8 cellular contexts compared by ENCODE assay signal in the genomic region with DNA sequence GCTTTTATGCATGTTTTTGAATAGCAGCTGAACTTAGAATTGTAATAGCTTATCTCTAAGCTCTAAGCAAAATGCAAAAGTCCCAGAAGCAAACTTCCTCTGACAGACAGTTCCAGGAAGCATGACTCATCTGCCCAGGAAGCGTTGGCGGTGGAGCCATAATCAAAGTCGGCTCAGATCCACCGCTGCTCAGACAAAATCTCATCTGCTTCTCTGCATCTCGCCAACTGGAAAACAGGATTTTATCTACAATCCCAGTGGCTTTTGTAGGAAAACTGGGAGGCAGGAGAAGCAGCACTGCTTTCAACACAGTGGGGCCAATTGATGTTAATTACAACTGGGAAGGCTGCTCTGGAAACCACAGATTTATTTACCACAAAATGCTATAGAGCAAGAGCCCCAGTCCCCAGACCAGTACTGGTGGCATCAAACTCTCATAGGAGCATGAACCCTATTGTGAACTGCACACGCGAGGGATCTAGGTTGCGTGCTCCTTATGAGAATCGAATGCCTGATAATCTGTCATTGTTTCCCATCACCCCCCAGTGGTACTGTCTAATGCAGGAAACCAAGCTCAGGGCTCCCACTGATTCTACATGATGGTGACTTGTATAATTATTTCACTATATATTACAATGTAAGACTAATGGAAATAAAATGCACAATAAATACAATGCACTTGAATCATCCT.
DNase-seq lines count a peak whose midpoint lies in the region; ATAC-seq and TF ChIP-seq lines count a peak whose summit lies in the region.

No MANE protein-coding gene starts in this region.

- POLR2A ChIA-PET in WTC11 (lab: Charles Lee) = no interaction called here

- peaks cover 2% of the 10 kb centered on the region for H3K27me3 Mint-ChIP-seq in neural progenitor cell (ENCODE audit: insufficient read depth, low read depth)
- H3K27me3 Mint-ChIP-seq in WTC11 (ENCODE audit: low read depth) = no peaks in the 10 kb centered on the region

- peaks cover 18% of the 10 kb centered on the region for H3F3A ChIP-seq in neural progenitor cell (ENCODE audit: low read depth)

- H3K4me3 Mint-ChIP-seq in neural progenitor cell (peak overlapping the region; percentile 22), WTC11 (no peak overlapping the region)

- H2AFZ ChIP-seq in neural progenitor cell (replicated peaks) = peak overlapping the region; percentile 18

- 36 to 45% methylated on average over 9 of the region's 9 CpGs for WGBS in esophagus, 2 donors

- no peaks in the 10 kb centered on the region for H3K79me2 ChIP-seq in neural progenitor cell (ENCODE audit: low read depth)

- no peaks in the 10 kb centered on the region for H3K4me1 ChIP-seq in esophagus (ENCODE audit: control insufficient read depth in 2 of 2, insufficient read depth in 2 of 2, low read length in 1 of 2)
- H3K4me1 ChIP-seq in neural progenitor cell = peaks cover 36% of the 10 kb centered on the region

- no peaks in the 10 kb centered on the region for H4K20me1 ChIP-seq in neural progenitor cell (ENCODE audit: low read depth)

- H3K9me3 Mint-ChIP-seq in neural progenitor cell = no peaks in the 10 kb centered on the region
- H3K9me3 Mint-ChIP-seq in WTC11 = no peaks in the 10 kb centered on the region

- CTCF ChIA-PET in WTC11 (lab: Charles Lee) = no interaction called here

- H3K9me3 ChIP-seq in esophagus (ENCODE audit: control insufficient read depth in 2 of 2, insufficient read depth in 1 of 2, low read depth in 1 of 2, low read length in 1 of 2) (no peaks in the 10 kb centered on the region), neural progenitor cell (ENCODE audit: low read depth) (no peaks in the 10 kb centered on the region)

- H3K4me1 Mint-ChIP-seq in neural progenitor cell (peaks cover 64% of the 10 kb centered on the region), WTC11 (peaks cover 18% of the 10 kb centered on the region)

- peak overlapping the region; percentile 91 for H3K27ac Mint-ChIP-seq in neural progenitor cell
- H3K27ac Mint-ChIP-seq in WTC11 = no peak overlapping the region

- H3K36me3 Mint-ChIP-seq in neural progenitor cell (no peaks in the 10 kb centered on the region), WTC11 (no peaks in the 10 kb centered on the region)

- H3K4me3 ChIP-seq in esophagus (ENCODE audit: low read depth in 1 of 2, low read length in 2 of 2) = no peak overlapping the region
- H3K4me3 ChIP-seq in neural progenitor cell = no peak overlapping the region

- H3K9ac ChIP-seq in neural progenitor cell = no peak overlapping the region

- H3K4me2 ChIP-seq in neural progenitor cell = peak overlapping the region; percentile 15

- TF ChIP-seq CTCF in neural progenitor cell (IDR thresholded peaks at IDR 0.05) (no peak), WTC11 (IDR thresholded peaks at IDR 0.05) (no peak)

- H3K36me3 ChIP-seq in esophagus (ENCODE audit: control insufficient read depth in 2 of 2, insufficient read depth in 2 of 2, low read length in 1 of 2) = no peaks in the 10 kb centered on the region
- no peaks in the 10 kb centered on the region for H3K36me3 ChIP-seq in neural progenitor cell

- DNase-seq in Daoy (ENCODE audit: low read depth) (peak; percentile 88), NCI-H226 (peak; percentile 83), neural progenitor cell (ENCODE audit: low spot score) (peak; percentile 59), WTC11 (ENCODE audit: low spot score) (no peak), NCI-H187 (lab: John Stamatoyannopoulos, UW) (no peak)
- peak; percentile 81 for DNase-seq in activated CD8-positive, alpha-beta memory T cell treated with anti-CD3 and anti-CD28 coated beads, Interleukin-2, amount 50 U/mL, for 48 hours
- DNase-seq in stimulated activated naive CD4-positive, alpha-beta T cell treated with Interleukin-2 at 50 U/mL for 16 hours (lab: John Stamatoyannopoulos, UW) = peak; percentile 91

- H3K27me3 ChIP-seq in esophagus (ENCODE audit: control insufficient read depth in 1 of 2, insufficient read depth in 2 of 2, low read length in 2 of 2) (no peaks in the 10 kb centered on the region), neural progenitor cell (no peaks in the 10 kb centered on the region)

- H3K27ac ChIP-seq in esophagus (ENCODE audit: low read depth in 2 of 2, low read length in 1 of 2) = peak overlapping the region; percentile 53 to 67
- peak overlapping the region; percentile 54 for H3K27ac ChIP-seq in neural progenitor cell

- ATAC-seq in WTC11 = no peak

TF ChIP-seq in WTC11, 78 proteins besides CTCF, POLR2A, EP300 and RAD21:
- TF ChIP-seq, protein P1, sequence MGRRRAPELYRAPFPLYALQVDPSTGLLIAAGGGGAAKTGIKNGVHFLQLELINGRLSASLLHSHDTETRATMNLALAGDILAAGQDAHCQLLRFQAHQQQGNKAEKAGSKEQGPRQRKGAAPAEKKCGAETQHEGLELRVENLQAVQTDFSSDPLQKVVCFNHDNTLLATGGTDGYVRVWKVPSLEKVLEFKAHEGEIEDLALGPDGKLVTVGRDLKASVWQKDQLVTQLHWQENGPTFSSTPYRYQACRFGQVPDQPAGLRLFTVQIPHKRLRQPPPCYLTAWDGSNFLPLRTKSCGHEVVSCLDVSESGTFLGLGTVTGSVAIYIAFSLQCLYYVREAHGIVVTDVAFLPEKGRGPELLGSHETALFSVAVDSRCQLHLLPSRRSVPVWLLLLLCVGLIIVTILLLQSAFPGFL (CRISPR knock-in tag; IDR thresholded peaks at IDR 0.05; ENCODE audit: borderline replicate concordance) = no peak

Comparison
In these comparisons a context has a peak if more than half of its experiments do, and no peak if none do; other contexts are left out.
1. DNase-seq: peak in Daoy (single experiment), NCI-H226 (single experiment), activated CD8-positive, alpha-beta memory T cell treated with anti-CD3 and anti-CD28 coated beads, Interleukin-2, amount 50 U/mL, for 48 hours (single experiment), neural progenitor cell (single experiment) and stimulated activated naive CD4-positive, alpha-beta T cell treated with Interleukin-2 at 50 U/mL for 16 hours (single experiment); none in WTC11 (single experiment) and NCI-H187 (0 of 2).